ENCODE assay signal across 8 cellular contexts in genomic region chr6:99330159-99330558, GRCh38. TPM values are rescaled to one million over a fixed set of nuclear protein-coding genes. Genes with fewer than 3 reads are reported as not detected.
DNase-seq lines count a peak whose midpoint lies in the region; ATAC-seq and TF ChIP-seq lines count a peak whose summit lies in the region.

No MANE protein-coding gene starts in this region.

- H3K27me3 Mint-ChIP-seq in stimulated activated memory B cell treated with anti-CD40 and anti-IgM and Interleukin-4, amounts not matched to agents 10 μg/mL and 1 μg/mL and 100 μg/mL, for 72 hours, result no peaks in the 10 kb centered on the region

- TF ChIP-seq POLR2A in GM18505 (IDR thresholded peaks at IDR 0.05; ENCODE audit: borderline replicate concordance, extremely low read depth, insufficient read depth, insufficient read length), result no peak

- TF ChIP-seq CTCF in AG09319 (IDR thresholded peaks at IDR 0.05; ENCODE audit: low read depth, low read length) (peak; percentile 85), mucosa of descending colon (IDR thresholded peaks at IDR 0.05) (peak; percentile 46)

- H3K9me3 Mint-ChIP-seq in stimulated activated memory B cell treated with anti-CD40 and anti-IgM and Interleukin-4, amounts not matched to agents 10 μg/mL and 1 μg/mL and 100 μg/mL, for 72 hours, result no peaks in the 10 kb centered on the region

- no peak overlapping the region for H3K27ac Mint-ChIP-seq in stimulated activated memory B cell treated with anti-CD40 and anti-IgM and Interleukin-4, amounts not matched to agents 10 μg/mL and 1 μg/mL and 100 μg/mL, for 72 hours

- no peaks in the 10 kb centered on the region for H3K9me3 ChIP-seq in mucosa of descending colon

- ATAC-seq in GM18505 (IDR thresholded peaks at IDR 0.05; ENCODE audit: unreplicated experiment), result peak; percentile 68
- ATAC-seq in HG02870 (IDR thresholded peaks at IDR 0.05; ENCODE audit: unreplicated experiment), result peak; percentile 60
- peak; percentile 79 for ATAC-seq in mucosa of descending colon
- peak; percentile 83 for ATAC-seq in stimulated activated memory B cell treated with anti-CD40 and anti-IgM and Interleukin-4, amounts not matched to agents 10 μg/mL and 1 μg/mL and 100 μg/mL, for 72 hours

- peak; percentile 19 for DNase-seq in AG09319 (ENCODE audit: extremely low read depth, low read depth)
- peak; percentile 26 for DNase-seq in NCI-H128 (lab: John Stamatoyannopoulos, UW; ENCODE audit: unreplicated experiment)
- peak; percentile 38 for DNase-seq in activated CD4-positive, CD25-positive, alpha-beta regulatory T cell treated with anti-CD3 and anti-CD28 coated beads, Interleukin-2, amount 50 U/mL, for 72 hours
- peak; percentile 45 to 78 for DNase-seq in dermis microvascular lymphatic vessel endothelial cell (ENCODE audit: low read depth in 2 of 2)
- peak in 1 of 3 donors; percentile 73 for DNase-seq in mucosa of descending colon

- no peaks in the 10 kb centered on the region for H3K36me3 Mint-ChIP-seq in stimulated activated memory B cell treated with anti-CD40 and anti-IgM and Interleukin-4, amounts not matched to agents 10 μg/mL and 1 μg/mL and 100 μg/mL, for 72 hours

- H3K4me3 Mint-ChIP-seq in stimulated activated memory B cell treated with anti-CD40 and anti-IgM and Interleukin-4, amounts not matched to agents 10 μg/mL and 1 μg/mL and 100 μg/mL, for 72 hours, result no peak overlapping the region

- H3K4me1 ChIP-seq in mucosa of descending colon (ENCODE audit: low read depth), result no peaks in the 10 kb centered on the region

- H3K4me1 Mint-ChIP-seq in stimulated activated memory B cell treated with anti-CD40 and anti-IgM and Interleukin-4, amounts not matched to agents 10 μg/mL and 1 μg/mL and 100 μg/mL, for 72 hours, result peaks cover 33% of the 10 kb centered on the region

- no peaks in the 10 kb centered on the region for H3K36me3 ChIP-seq in mucosa of descending colon (ENCODE audit: low read depth)

- intact Hi-C loops in mucosa of descending colon (cut with DNase I, micrococcal nuclease), result no loop called here

- H3K4me3 ChIP-seq in mucosa of descending colon, result no peak overlapping the region

RNA-seq across cellular contexts. Expression of gene FAXC, which starts 19.3 kb away (rescaled TPM):
- total RNA-seq in dermis microvascular lymphatic vessel endothelial cell, result 0.39 and 0.76 TPM in 2 replicates
- total RNA-seq in mucosa of descending colon, result 10 to 100 TPM in 1 of 3 donors, 1 to 10 TPM in 2; 1.0 to 25.8 (median 2.0) TPM
